8 cellular contexts compared by ENCODE assay signal in genomic region chr19:43596842-43597461, GRCh38. TPM values are rescaled to one million over a fixed set of nuclear protein-coding genes. Genes with fewer than 3 reads are reported as not detected.
DNase-seq lines count a peak whose midpoint lies in the region; ATAC-seq, FAIRE-seq and TF ChIP-seq lines count a peak whose summit lies in the region.

No MANE protein-coding gene starts in this region.

- no peak for TF ChIP-seq POLR2A in GM12878 (IDR thresholded peaks at IDR 0.05; ENCODE audit: low read depth, low read length)

- TF ChIP-seq RAD21 in GM12878 (IDR thresholded peaks at IDR 0.05; ENCODE audit: insufficient read depth, low read depth, low read length): no peak

- no peaks in the 10 kb centered on the region for H3K9me3 ChIP-seq in right atrium auricular region
- H3K9me3 ChIP-seq in GM12878 (replicated peaks; ENCODE audit: control insufficient read depth, insufficient read depth, low read length): no peaks in the 10 kb centered on the region
- no peaks in the 10 kb centered on the region for H3K9me3 ChIP-seq in lung (ENCODE audit: control insufficient read depth in 2 of 2, insufficient read depth in 1 of 2, low read length in 1 of 2)
- no peaks in the 10 kb centered on the region for H3K9me3 ChIP-seq in aorta (ENCODE audit: control insufficient read depth, low read length)

- peak overlapping the region; percentile 86 for H3K4me2 ChIP-seq in GM12878 (ENCODE audit: control insufficient read depth, insufficient read depth)

- H3K4me3 ChIP-seq in right atrium auricular region (peak overlapping the region; percentile 52 to 67), GM12878 (peak overlapping the region; percentile 80), lung (peak overlapping the region; percentile 58), aorta (ENCODE audit: low read length in 2 of 2) (peak overlapping the region; percentile 39 to 45)

- no peaks in the 10 kb centered on the region for H4K20me1 ChIP-seq in GM12878 (ENCODE audit: control insufficient read depth, insufficient read depth)

- peak overlapping the region; percentile 66 for H2AFZ ChIP-seq in GM12878 (ENCODE audit: control insufficient read depth, low read depth, low read length)

- RAD21 ChIA-PET in GM12878 (lab: Charles Lee; ENCODE audit: unreplicated experiment): interaction anchor here (0.9 to 4.8 kb wide), 10 partner anchors 19 to 213 kb away, joined by 3 to 92 read pairs (median 14); partner anchors contain the start of genes PHLDB3, PINLYP, XRCC1 and ZNF575

- peaks cover 37% of the 10 kb centered on the region for H3K79me2 ChIP-seq in GM12878 (ENCODE audit: control insufficient read depth, insufficient read depth, low read length)

- H3K36me3 ChIP-seq in right atrium auricular region (peaks cover 30% of the 10 kb centered on the region), GM12878 (ENCODE audit: control insufficient read depth in 2 of 2, insufficient read depth in 2 of 2, low read length in 1 of 2) (peaks cover 12 to 25% of the 10 kb centered on the region in 2 experiments; a peak in 3 of 4 replicates), lung (ENCODE audit: control insufficient read depth in 2 of 2, insufficient read depth in 2 of 2, low read length in 2 of 2) (peaks cover 0 to 34% of the 10 kb centered on the region in 2 donors), aorta (ENCODE audit: control insufficient read depth in 1 of 2, insufficient read depth in 2 of 2, low read length in 1 of 2) (peaks cover 0 to 9% of the 10 kb centered on the region in 2 donors)

- TF ChIP-seq EP300 in GM12878 (IDR thresholded peaks at IDR 0.05; ENCODE audit: borderline replicate concordance in 1 of 2, control insufficient read depth in 1 of 2, low read depth in 2 of 2, low read length in 2 of 2): no peak

- DNase-seq in right atrium auricular region (ENCODE audit: low spot score): no peak
- no peak for DNase-seq in Right ventricle myocardium superior
- no peak for DNase-seq in GM12878 (ENCODE audit: low read depth, low spot score)
- no peak for DNase-seq in lung (ENCODE audit: low spot score)
- DNase-seq in aorta: no peak

- WGBS in GM12878 (ENCODE audit: insufficient coverage, insufficient replicate concordance, low lambda C conversion rate, missing lambda C conversion rate): 12% methylated on average over 7 of the region's 7 CpGs
- WGBS in lung, 2 donors: 25 to 27% methylated on average over 7 of the region's 7 CpGs
- 21% methylated on average over 7 of the region's 7 CpGs for WGBS in aorta, 2 donors

- BruUV-seq in GM12878 (replicated peaks; lab: Mats Ljungman, UMichigan): no TSS peak

- in situ Hi-C loops in GM12878 (cut with MboI): no loop called here

- FAIRE-seq in GM12878 (lab: Jason Lieb, UNC): no peak

- peak overlapping the region; percentile 71 for H3K9ac ChIP-seq in GM12878 (ENCODE audit: control insufficient read depth, insufficient read depth, low read length)

- intact Hi-C loops in Right ventricle myocardium superior (cut with DNase I) (no loop called here), GM12878 (cut with micrococcal nuclease; ENCODE audit: unreplicated experiment) (loop anchor here (1.0 to 2.0 kb wide), 3 partner anchors 22 to 134 kb away; partner anchors contain the start of genes PINLYP, XRCC1 and ZNF575), aorta (cut with DNase I) (loop anchor here (1.0 to 2.0 kb wide), 2 partner anchors 22 to 64 kb away; partner anchors contain the start of genes PINLYP (in 2 of the 2), XRCC1 (in 2 of the 2) and ZNF575 (in 1 of the 2))

- TF ChIP-seq CTCF in right atrium auricular region (IDR thresholded peaks at IDR 0.05) (no peak), GM12878 (IDR thresholded peaks at IDR 0.05 in 2 of 3, conservative IDR thresholded peaks at IDR 0.05 in 1 of 3; ENCODE audit: control insufficient read depth in 2 of 3, extremely low read depth in 1 of 3, insufficient read depth in 1 of 3, low read depth in 3 of 3, low read length in 3 of 3) (no peak), lung (IDR thresholded peaks at IDR 0.05; ENCODE audit: control extremely low read depth, extremely low read depth) (no peak)

- SMC1A ChIA-PET in GM12878 (lab: Charles Lee; ENCODE audit: uncharacterized antibody, unreplicated experiment): interaction anchor here (0.7 to 5.4 kb wide), 10 partner anchors 21 to 181 kb away, joined by 3 to 59 read pairs (median 6); partner anchors contain the start of genes PINLYP and XRCC1

- peak overlapping the region; percentile 96 for H3K27ac ChIP-seq in right atrium auricular region
- peak overlapping the region; percentile 80 for H3K27ac ChIP-seq in GM12878 (ENCODE audit: control insufficient read depth, insufficient read depth)
- H3K27ac ChIP-seq in lung (ENCODE audit: low read depth in 1 of 2, low read length in 1 of 2): peak overlapping the region; percentile 94 to 97
- H3K27ac ChIP-seq in aorta (ENCODE audit: low read depth in 1 of 2, low read length in 2 of 2): peak overlapping the region; percentile 15 to 61

- POLR2A ChIA-PET in GM12878 (lab: Charles Lee): interaction anchor here (0.5 to 3.7 kb wide), 5 partner anchors 22 to 125 kb away, joined by 3 to 22 read pairs (median 4); partner anchors contain the start of genes PINLYP, XRCC1 and ZNF575

- H3K27me3 ChIP-seq in right atrium auricular region (no peaks in the 10 kb centered on the region), GM12878 (replicated peaks in 1 of 2; ENCODE audit: control insufficient read depth in 2 of 2, insufficient read depth in 2 of 2, low read length in 1 of 2) (no peaks in the 10 kb centered on the region), lung (ENCODE audit: control insufficient read depth, insufficient read depth) (no peaks in the 10 kb centered on the region), aorta (ENCODE audit: control insufficient read depth in 1 of 2, insufficient read depth in 2 of 2, low read length in 1 of 2) (no peaks in the 10 kb centered on the region)

- H3K4me1 ChIP-seq in right atrium auricular region (peaks cover 0 to 44% of the 10 kb centered on the region in 2 donors), GM12878 (ENCODE audit: control insufficient read depth, insufficient read depth, low read length) (peaks cover 7% of the 10 kb centered on the region; the same call in 1 of the 2 replicates), lung (ENCODE audit: control insufficient read depth in 2 of 2, insufficient read depth in 2 of 2, low read length in 2 of 2) (peaks cover 4 to 9% of the 10 kb centered on the region in 2 donors), aorta (ENCODE audit: control insufficient read depth in 1 of 2, insufficient read depth in 2 of 2, low read length in 2 of 2) (peaks cover 0 to 5% of the 10 kb centered on the region in 2 donors)

- CTCF ChIA-PET in GM12878 (lab: Yijun Ruan, JAX): interaction anchor here (0.6 to 6.6 kb wide), 11 partner anchors 9 to 213 kb away, joined by 3 to 169 read pairs (median 5); partner anchors contain the start of gene XRCC1

- ATAC-seq in Right ventricle myocardium superior (ENCODE audit: poor library complexity): no peak
- no peak for ATAC-seq in GM12878
- no peak for ATAC-seq in lung (ENCODE audit: insufficient read depth, low FRiP score)
- ATAC-seq in aorta (ENCODE audit: low FRiP score): no peak
- no peak for ATAC-seq in GM19324 (IDR thresholded peaks at IDR 0.05; ENCODE audit: low FRiP score, unreplicated experiment)
- ATAC-seq in HG02973 (IDR thresholded peaks at IDR 0.05; ENCODE audit: unreplicated experiment): no peak
- ATAC-seq in HG02759 (IDR thresholded peaks at IDR 0.05; ENCODE audit: unreplicated experiment): no peak

RNA-seq across cellular contexts. Expression of gene ZNF576, which starts 0.6 kb away (rescaled TPM):
- 10 to 100 TPM in 1 of 2 donors, 1 to 10 TPM in 1; 8.9 to 16.4 TPM for total RNA-seq in right atrium auricular region
- 12.3 TPM for total RNA-seq in Right ventricle myocardium superior
- total RNA-seq in GM12878 (2013; cell fraction: nucleolus; rRNA removed): 17.9 and 19.3 TPM in 2 replicates
- 12.6 and 13.4 TPM in 2 replicates for total RNA-seq in GM12878 (2014; rRNA removed)
- 8.6 and 9.6 TPM in 2 replicates for total RNA-seq in GM12878 (2014; rRNA removed; fragmentation: Illumina TruSeq; extraction: Trizol)
- 17.9 and 18.8 TPM in 2 replicates for total RNA-seq in GM12878 (2021)
- polyA plus RNA-seq in GM12878 (2011; ENCODE audit: low read depth): 2.4 TPM
- polyA plus RNA-seq in GM12878 (2011; rRNA removed): 4.9 and 8.1 TPM in 2 replicates
- 13.8 and 22.0 TPM in 2 replicates for polyA plus RNA-seq in GM12878 (2011; cell fraction: cytosol; rRNA removed)
- polyA plus RNA-seq in GM12878 (2011; cell fraction: nucleus; rRNA removed): 15.1 and 16.6 TPM in 2 replicates
- polyA plus RNA-seq in GM12878 (2012): 8.5 and 9.0 TPM in 2 replicates
- 3.6 and 7.4 TPM in 2 replicates for polyA plus RNA-seq in GM12878 (2014; fragmentation: Illumina TruSeq; extraction: Trizol)
- polyA plus RNA-seq in GM12878 (2014; fragmentation: Nextera tagmentation; extraction: Ambion mirVana): 10 to 100 TPM; 13.2 to 15.2 TPM
- polyA plus RNA-seq in GM12878 (2014; rRNA removed): 18.5 and 18.6 TPM in 2 replicates
- polyA plus RNA-seq in GM12878 (2016; fragmentation: Nextera tagmentation; extraction: Ambion mirVana): 10 to 100 TPM; 29.5 to 29.8 TPM
- 9.4 and 16.7 TPM in 2 replicates for polyA minus RNA-seq in GM12878 (2011; rRNA and poly(A)+ RNA removed)
- 3.5 and 4.7 TPM in 2 replicates for polyA minus RNA-seq in GM12878 (2011; cell fraction: cytosol; rRNA and poly(A)+ RNA removed)
- 13.3 and 23.2 TPM in 2 replicates for polyA minus RNA-seq in GM12878 (2011; cell fraction: nucleus; rRNA and poly(A)+ RNA removed)
- 10 to 100 TPM in 1 of 2 donors, 1 to 10 TPM in 1; 5.8 to 14.8 TPM for total RNA-seq in lung
- polyA plus RNA-seq in lung: 10 to 100 TPM in 1 of 2 donors, 1 to 10 TPM in 1; 9.8 to 17.2 TPM
- 10 to 100 TPM; 12.0 to 14.5 TPM for total RNA-seq in aorta
- 10 to 100 TPM; 11.4 to 15.7 TPM for polyA plus RNA-seq in aorta

RNA-seq across cellular contexts. Expression of gene IRGQ, which starts 1.0 kb away (rescaled TPM):
- total RNA-seq in right atrium auricular region: 10 to 100 TPM; 24.7 to 25.9 TPM
- total RNA-seq in Right ventricle myocardium superior: 16.7 TPM
- total RNA-seq in GM12878 (2013; cell fraction: nucleolus; rRNA removed): 18.7 and 23.2 TPM in 2 replicates
- 10.8 and 10.9 TPM in 2 replicates for total RNA-seq in GM12878 (2014; rRNA removed)
- total RNA-seq in GM12878 (2014; rRNA removed; fragmentation: Illumina TruSeq; extraction: Trizol): 8.7 and 9.2 TPM in 2 replicates
- total RNA-seq in GM12878 (2021): 20.8 and 21.4 TPM in 2 replicates
- 5.4 TPM for polyA plus RNA-seq in GM12878 (2011; ENCODE audit: low read depth)
- polyA plus RNA-seq in GM12878 (2011; rRNA removed): 9.2 and 11.3 TPM in 2 replicates
- 9.1 and 10.7 TPM in 2 replicates for polyA plus RNA-seq in GM12878 (2011; cell fraction: cytosol; rRNA removed)
- polyA plus RNA-seq in GM12878 (2011; cell fraction: nucleus; rRNA removed): 8.2 and 11.4 TPM in 2 replicates
- 4.3 and 5.1 TPM in 2 replicates for polyA plus RNA-seq in GM12878 (2012)
- polyA plus RNA-seq in GM12878 (2014; fragmentation: Illumina TruSeq; extraction: Trizol): 6.0 and 8.6 TPM in 2 replicates
- 10 to 100 TPM in 1 of 2 experiments, 1 to 10 TPM in 1; 3.3 to 10.7 TPM for polyA plus RNA-seq in GM12878 (2014; fragmentation: Nextera tagmentation; extraction: Ambion mirVana)
- 7.9 and 9.3 TPM in 2 replicates for polyA plus RNA-seq in GM12878 (2014; rRNA removed)
- 1 to 10 TPM; 5.1 to 5.5 TPM for polyA plus RNA-seq in GM12878 (2016; fragmentation: Nextera tagmentation; extraction: Ambion mirVana)
- 11.3 and 16.9 TPM in 2 replicates for polyA minus RNA-seq in GM12878 (2011; rRNA and poly(A)+ RNA removed)
- polyA minus RNA-seq in GM12878 (2011; cell fraction: cytosol; rRNA and poly(A)+ RNA removed): 5.4 and 5.6 TPM in 2 replicates
- polyA minus RNA-seq in GM12878 (2011; cell fraction: nucleus; rRNA and poly(A)+ RNA removed): 2.2 and 5.1 TPM in 2 replicates
- 10 to 100 TPM; 23.7 to 28.3 TPM for total RNA-seq in lung
- 1 to 10 TPM; 3.8 to 7.5 TPM for polyA plus RNA-seq in lung
- 10 to 100 TPM; 20.3 to 25.5 TPM for total RNA-seq in aorta
- 1 to 10 TPM; 4.3 to 7.2 TPM for polyA plus RNA-seq in aorta

RNA-seq across cellular contexts. Expression of gene SRRM5, which starts 14.9 kb away (rescaled TPM):
- total RNA-seq in right atrium auricular region (under 1 TPM in 1 of 2 donors, not detected in 1; 0.28 TPM), Right ventricle myocardium superior (0.13 TPM), GM12878 (2014; rRNA removed) (0.06 and 0.11 TPM in 2 replicates), GM12878 (2014; rRNA removed; fragmentation: Illumina TruSeq; extraction: Trizol) (0.18 TPM in 2 replicates), GM12878 (2021) (0.08 and 0.19 TPM in 2 replicates), lung (under 1 TPM in 1 of 2 donors, not detected in 1; 0.31 TPM), aorta (under 1 TPM; 0.51 to 0.52 TPM)
- 0.83 and 1.2 TPM in 2 replicates for total RNA-seq in GM12878 (2013; cell fraction: nucleolus; rRNA removed)
- not detected for polyA plus RNA-seq in GM12878 (2011; ENCODE audit: low read depth)
- polyA plus RNA-seq in GM12878 (2011; rRNA removed) (0.11 TPM in 1 of 2 replicates, not detected in the other), GM12878 (2014; fragmentation: Illumina TruSeq; extraction: Trizol) (0.16 and 0.31 TPM in 2 replicates), GM12878 (2014; fragmentation: Nextera tagmentation; extraction: Ambion mirVana) (not detected), GM12878 (2014; rRNA removed) (0.32 and 0.43 TPM in 2 replicates), GM12878 (2016; fragmentation: Nextera tagmentation; extraction: Ambion mirVana) (under 1 TPM; 0.37 to 0.38 TPM), lung (under 1 TPM; 0.22 to 0.49 TPM), aorta (under 1 TPM in 1 of 2 donors, not detected in 1; 0.69 TPM)
- polyA plus RNA-seq in GM12878 (2011; cell fraction: cytosol; rRNA removed): 0.07 and 0.10 TPM in 2 replicates
- polyA plus RNA-seq in GM12878 (2011; cell fraction: nucleus; rRNA removed): 0.25 and 0.33 TPM in 2 replicates
- 0.21 and 0.31 TPM in 2 replicates for polyA plus RNA-seq in GM12878 (2012)
- polyA minus RNA-seq in GM12878 (2011; rRNA and poly(A)+ RNA removed): 0.05 TPM in 1 of 2 replicates, not detected in the other
- polyA minus RNA-seq in GM12878 (2011; cell fraction: cytosol; rRNA and poly(A)+ RNA removed): not detected in 2 replicates
- polyA minus RNA-seq in GM12878 (2011; cell fraction: nucleus; rRNA and poly(A)+ RNA removed): 0.12 and 0.29 TPM in 2 replicates

RNA-seq across cellular contexts. Expression of gene PINLYP, which starts 21.4 kb away (rescaled TPM):
- 1 to 10 TPM; 1.6 to 4.5 TPM for total RNA-seq in right atrium auricular region
- 0.46 TPM for total RNA-seq in Right ventricle myocardium superior
- 0.54 and 1.9 TPM in 2 replicates for total RNA-seq in GM12878 (2013; cell fraction: nucleolus; rRNA removed)
- total RNA-seq in GM12878 (2014; rRNA removed): 5.0 and 10.1 TPM in 2 replicates
- total RNA-seq in GM12878 (2014; rRNA removed; fragmentation: Illumina TruSeq; extraction: Trizol): 5.9 and 6.3 TPM in 2 replicates
- total RNA-seq in GM12878 (2021): 6.4 and 6.9 TPM in 2 replicates
- polyA plus RNA-seq in GM12878 (2011; ENCODE audit: low read depth): 20.1 TPM
- 0.65 and 1.0 TPM in 2 replicates for polyA plus RNA-seq in GM12878 (2011; rRNA removed)
- polyA plus RNA-seq in GM12878 (2011; cell fraction: cytosol; rRNA removed): 1.3 and 1.4 TPM in 2 replicates
- 1.9 and 2.7 TPM in 2 replicates for polyA plus RNA-seq in GM12878 (2011; cell fraction: nucleus; rRNA removed)
- polyA plus RNA-seq in GM12878 (2012): 10.7 and 10.8 TPM in 2 replicates
- polyA plus RNA-seq in GM12878 (2014; fragmentation: Illumina TruSeq; extraction: Trizol): 12.8 and 13.7 TPM in 2 replicates
- 10 to 100 TPM; 23.0 to 26.9 TPM for polyA plus RNA-seq in GM12878 (2014; fragmentation: Nextera tagmentation; extraction: Ambion mirVana)
- polyA plus RNA-seq in GM12878 (2014; rRNA removed): 12.2 and 12.7 TPM in 2 replicates
- polyA plus RNA-seq in GM12878 (2016; fragmentation: Nextera tagmentation; extraction: Ambion mirVana): 10 to 100 TPM; 10.6 to 12.4 TPM
- polyA minus RNA-seq in GM12878 (2011; rRNA and poly(A)+ RNA removed): 0.31 and 0.59 TPM in 2 replicates
- not detected in 2 replicates for polyA minus RNA-seq in GM12878 (2011; cell fraction: cytosol; rRNA and poly(A)+ RNA removed)
- polyA minus RNA-seq in GM12878 (2011; cell fraction: nucleus; rRNA and poly(A)+ RNA removed): not detected in 2 replicates
- total RNA-seq in lung: 1 to 10 TPM; 6.1 to 8.9 TPM
- polyA plus RNA-seq in lung: 10 to 100 TPM in 1 of 2 donors, 1 to 10 TPM in 1; 7.9 to 14.2 TPM
- total RNA-seq in aorta: 10 to 100 TPM in 1 of 2 donors, 1 to 10 TPM in 1; 8.2 to 10.1 TPM
- polyA plus RNA-seq in aorta: 10 to 100 TPM; 20.8 to 22.9 TPM

RNA-seq across cellular contexts. Expression of gene XRCC1, which starts 21.6 kb away (rescaled TPM):
- 10 to 100 TPM; 14.3 to 14.9 TPM for total RNA-seq in right atrium auricular region
- total RNA-seq in Right ventricle myocardium superior: 12.4 TPM
- 22.9 and 26.0 TPM in 2 replicates for total RNA-seq in GM12878 (2013; cell fraction: nucleolus; rRNA removed)
- total RNA-seq in GM12878 (2014; rRNA removed): 39.3 and 40.1 TPM in 2 replicates
- total RNA-seq in GM12878 (2014; rRNA removed; fragmentation: Illumina TruSeq; extraction: Trizol): 23.6 and 27.0 TPM in 2 replicates
- total RNA-seq in GM12878 (2021): 30.0 and 34.8 TPM in 2 replicates
- polyA plus RNA-seq in GM12878 (2011; ENCODE audit: low read depth): 11.9 TPM
- polyA plus RNA-seq in GM12878 (2011; rRNA removed): 14.0 and 26.8 TPM in 2 replicates
- polyA plus RNA-seq in GM12878 (2011; cell fraction: cytosol; rRNA removed): 37.5 and 45.0 TPM in 2 replicates
- polyA plus RNA-seq in GM12878 (2011; cell fraction: nucleus; rRNA removed): 28.0 and 40.7 TPM in 2 replicates
- 28.6 and 29.5 TPM in 2 replicates for polyA plus RNA-seq in GM12878 (2012)
- 16.7 and 32.6 TPM in 2 replicates for polyA plus RNA-seq in GM12878 (2014; fragmentation: Illumina TruSeq; extraction: Trizol)
- 1 to 10 TPM; 2.0 to 7.5 TPM for polyA plus RNA-seq in GM12878 (2014; fragmentation: Nextera tagmentation; extraction: Ambion mirVana)
- polyA plus RNA-seq in GM12878 (2014; rRNA removed): 43.6 and 55.0 TPM in 2 replicates
- polyA plus RNA-seq in GM12878 (2016; fragmentation: Nextera tagmentation; extraction: Ambion mirVana): 10 to 100 TPM; 46.9 to 51.1 TPM
- polyA minus RNA-seq in GM12878 (2011; rRNA and poly(A)+ RNA removed): 24.8 and 45.7 TPM in 2 replicates
- polyA minus RNA-seq in GM12878 (2011; cell fraction: cytosol; rRNA and poly(A)+ RNA removed): 20.3 and 26.1 TPM in 2 replicates
- polyA minus RNA-seq in GM12878 (2011; cell fraction: nucleus; rRNA and poly(A)+ RNA removed): 18.6 and 30.2 TPM in 2 replicates
- total RNA-seq in lung: 10 to 100 TPM; 26.5 to 32.2 TPM
- 10 to 100 TPM; 15.4 to 22.4 TPM for polyA plus RNA-seq in lung
- total RNA-seq in aorta: 10 to 100 TPM; 22.3 to 30.2 TPM
- polyA plus RNA-seq in aorta: 10 to 100 TPM; 12.1 to 27.2 TPM

Comparison
In these comparisons a context has a peak if more than half of its experiments do, and no peak if none do; other contexts are left out.
1. H3K27ac ChIP-seq: peak in every context shown above with its lines; median percentile 96 in right atrium auricular region; 96 in lung; 80 in GM12878; 38 in aorta.